ENCODE assay signal across 8 cellular contexts in genomic region chr11:62542750-62543567, GRCh38. TPM values are rescaled to one million over a fixed set of nuclear protein-coding genes. Genes with fewer than 3 reads are reported as not detected.
A peak's percentile ranks its signal among the peaks of the same experiment; 100 is the strongest.
DNase-seq lines count a peak whose midpoint lies in the region; ATAC-seq, FAIRE-seq and TF ChIP-seq lines count a peak whose summit lies in the region.

No MANE protein-coding gene starts in this region.

- peak; percentile 35 for ATAC-seq in HepG2
- ATAC-seq in HG03095 (IDR thresholded peaks at IDR 0.05; ENCODE audit: unreplicated experiment): no peak

- no TSS peak for BruUV-seq in HepG2 (replicated peaks; lab: Mats Ljungman, UMichigan)

- no peaks in the 10 kb centered on the region for H3K36me3 ChIP-seq in CD4-positive, alpha-beta memory T cell (ENCODE audit: insufficient read depth, low read length)
- H3K36me3 ChIP-seq in GM23248 (ENCODE audit: low read depth): no peaks in the 10 kb centered on the region
- peaks cover 2 to 4% of the 10 kb centered on the region in 2 experiments; a peak in 3 of 5 replicates for H3K36me3 ChIP-seq in HepG2 (replicated peaks in 1 of 2; ENCODE audit: control insufficient read depth in 1 of 2, insufficient read depth in 2 of 2, low read length in 2 of 2)

- H3K9me3 ChIP-seq in CD4-positive, alpha-beta memory T cell (ENCODE audit: control insufficient read depth in 1 of 2, low read length in 2 of 2): no peaks in the 10 kb centered on the region
- H3K9me3 ChIP-seq in GM23248 (ENCODE audit: low read depth) (no peaks in the 10 kb centered on the region), HepG2 (ENCODE audit: low read length) (no peaks in the 10 kb centered on the region)

- H3K4me3 ChIP-seq in CD4-positive, alpha-beta memory T cell (ENCODE audit: low read length in 2 of 2): peak overlapping the region; percentile 91 to 94
- peak overlapping the region; percentile 96 for H3K4me3 ChIP-seq in GM23248
- peak overlapping the region; percentile 33 to 93 (median 79) for H3K4me3 ChIP-seq in HepG2 (replicated peaks in 1 of 3; ENCODE audit: insufficient read depth in 1 of 3, low read depth in 2 of 3, low read length in 3 of 3)

- no peaks in the 10 kb centered on the region for H3K9me3 Mint-ChIP-seq in CD4-positive, alpha-beta memory T cell
- H3K9me3 Mint-ChIP-seq in activated CD4-positive, alpha-beta T cell treated with anti-CD3 and anti-CD28 coated beads, Interleukin-2, amount 10 ng/mL, durations not matched to agents 24 days and 14 days: no peaks in the 10 kb centered on the region
- H3K9me3 Mint-ChIP-seq in dendritic cell treated with granulocyte-macrophage colony-stimulating factor and Interleukin-4, amounts not matched to agents 40 ng/mL and 50 ng/mL, for 4 days: no peaks in the 10 kb centered on the region

- H3K4me1 Mint-ChIP-seq in CD4-positive, alpha-beta memory T cell: peaks cover 48 to 88% (median 63%) of the 10 kb centered on the region in 4 donors
- H3K4me1 Mint-ChIP-seq in activated CD4-positive, alpha-beta T cell treated with anti-CD3 and anti-CD28 coated beads, Interleukin-2, amount 10 ng/mL, durations not matched to agents 24 days and 14 days: peaks cover 68% of the 10 kb centered on the region
- peaks cover 70% of the 10 kb centered on the region for H3K4me1 Mint-ChIP-seq in dendritic cell treated with granulocyte-macrophage colony-stimulating factor and Interleukin-4, amounts not matched to agents 40 ng/mL and 50 ng/mL, for 4 days (ENCODE audit: low read depth)

- TF ChIP-seq RAD21 in HepG2 (CRISPR knock-in tag; IDR thresholded peaks at IDR 0.05): peak; percentile 98

- TF ChIP-seq EP300 in HepG2 (IDR thresholded peaks at IDR 0.05; ENCODE audit: low read depth in 2 of 2, low read length in 2 of 2) (no peak), HepG2 (CRISPR knock-in tag; IDR thresholded peaks at IDR 0.05; ENCODE audit: borderline replicate concordance) (no peak)

- CTCF ChIA-PET in CD4-positive, alpha-beta memory T cell (lab: Charles Lee; ENCODE audit: partially characterized antibody): interaction anchor here (0.6 to 13.4 kb wide), 36 partner anchors 9 to 307 kb away, joined by 3 to 450 read pairs (median 4); partner anchors contain the start of genes C11orf98, CSKMT, INTS5 and TUT1
- CTCF ChIA-PET in HepG2 (lab: Yijun Ruan, JAX; ENCODE audit: low intra/inter-chr PET ratio, low total read pairs): interaction anchor here (1.3 to 1.9 kb wide), 5 partner anchors 17 to 148 kb away, joined by 3 to 14 read pairs (median 5); no protein-coding TSS in a partner anchor

- no peaks in the 10 kb centered on the region for H3K27me3 Mint-ChIP-seq in CD4-positive, alpha-beta memory T cell
- peaks cover 5% of the 10 kb centered on the region for H3K27me3 Mint-ChIP-seq in activated CD4-positive, alpha-beta T cell treated with anti-CD3 and anti-CD28 coated beads, Interleukin-2, amount 10 ng/mL, durations not matched to agents 24 days and 14 days
- peaks cover 3% of the 10 kb centered on the region for H3K27me3 Mint-ChIP-seq in dendritic cell treated with granulocyte-macrophage colony-stimulating factor and Interleukin-4, amounts not matched to agents 40 ng/mL and 50 ng/mL, for 4 days

- H3K4me1 ChIP-seq in CD4-positive, alpha-beta memory T cell (ENCODE audit: insufficient read depth, low read length): peaks cover 77% of the 10 kb centered on the region
- H3K4me1 ChIP-seq in GM23248 (ENCODE audit: insufficient read depth) (peaks cover 46% of the 10 kb centered on the region), HepG2 (ENCODE audit: insufficient read depth, low read length) (peaks cover 60% of the 10 kb centered on the region)

- peak overlapping the region; percentile 94 to 99 (median 98) for H3K27ac Mint-ChIP-seq in CD4-positive, alpha-beta memory T cell
- peak overlapping the region; percentile 95 for H3K27ac Mint-ChIP-seq in activated CD4-positive, alpha-beta T cell treated with anti-CD3 and anti-CD28 coated beads, Interleukin-2, amount 10 ng/mL, durations not matched to agents 24 days and 14 days
- peak overlapping the region; percentile 95 for H3K27ac Mint-ChIP-seq in dendritic cell treated with granulocyte-macrophage colony-stimulating factor and Interleukin-4, amounts not matched to agents 40 ng/mL and 50 ng/mL, for 4 days

- peak; percentile 71 to 92 (median 71) for DNase-seq in CD4-positive, alpha-beta memory T cell
- peak; percentile 90 for DNase-seq in GM23248
- peak; percentile 22 for DNase-seq in NCI-H446 treated with DMSO at 0.1 percent for 48 hours (lab: John Stamatoyannopoulos, UW)
- peak; percentile 94 for DNase-seq in activated CD4-positive, alpha-beta T cell treated with anti-CD3 and anti-CD28 coated beads, Interleukin-2, amount 10 ng/mL, durations not matched to agents 24 days and 14 days
- no peak for DNase-seq in HepG2 (ENCODE audit: low spot score)
- peak; percentile 65 to 74 for DNase-seq in stimulated activated CD4-positive, alpha-beta T cell treated with anti-CD3 and anti-CD28 coated beads, Interleukin-4, amount 100 ng/mL, for 4 hours

- H3K9ac ChIP-seq in GM23248 (peak overlapping the region; percentile 92), HepG2 (ENCODE audit: insufficient read depth, low read depth, low read length) (peak overlapping the region; percentile 96)

- in situ Hi-C loops in GM23248 (cut with MboI): no loop called here
- in situ Hi-C loops in HepG2 (cut with HindIII; ENCODE audit: extremely low pct_ligation_motif_present, low pct_unique_long_range_greater_than_20kb): loop anchor here (5.0 kb wide), 1 partner anchor 36 kb away; no protein-coding TSS in a partner anchor

- peak overlapping the region; percentile 97 to 99 (median 98) for H3K4me3 Mint-ChIP-seq in CD4-positive, alpha-beta memory T cell
- peak overlapping the region; percentile 99 for H3K4me3 Mint-ChIP-seq in activated CD4-positive, alpha-beta T cell treated with anti-CD3 and anti-CD28 coated beads, Interleukin-2, amount 10 ng/mL, durations not matched to agents 24 days and 14 days
- peak overlapping the region; percentile 97 for H3K4me3 Mint-ChIP-seq in dendritic cell treated with granulocyte-macrophage colony-stimulating factor and Interleukin-4, amounts not matched to agents 40 ng/mL and 50 ng/mL, for 4 days

- peaks cover 10 to 60% of the 10 kb centered on the region in 2 donors for H3K36me3 Mint-ChIP-seq in CD4-positive, alpha-beta memory T cell
- H3K36me3 Mint-ChIP-seq in activated CD4-positive, alpha-beta T cell treated with anti-CD3 and anti-CD28 coated beads, Interleukin-2, amount 10 ng/mL, durations not matched to agents 24 days and 14 days (ENCODE audit: low read depth): peaks cover 5% of the 10 kb centered on the region
- peaks cover 79% of the 10 kb centered on the region for H3K36me3 Mint-ChIP-seq in dendritic cell treated with granulocyte-macrophage colony-stimulating factor and Interleukin-4, amounts not matched to agents 40 ng/mL and 50 ng/mL, for 4 days (ENCODE audit: low read depth)

- no peak overlapping the region for H2AFZ ChIP-seq in GM23248
- H2AFZ ChIP-seq in HepG2 (ENCODE audit: low read length): no peak overlapping the region

- peaks cover 43% of the 10 kb centered on the region for H3F3A ChIP-seq in GM23248 (ENCODE audit: insufficient read depth)

- POLR2A ChIA-PET in CD4-positive, alpha-beta memory T cell (lab: Charles Lee; ENCODE audit: partially characterized antibody): interaction anchor here (0.6 to 16.0 kb wide), 19 partner anchors 13 to 339 kb away, joined by 3 to 751 read pairs (median 4); partner anchors contain the start of genes C11orf98, CSKMT, EEF1G and EML3
- POLR2A ChIA-PET in HepG2 (lab: Yijun Ruan, JAX): interaction anchor here (0.6 to 3.0 kb wide), 14 partner anchors 12 to 245 kb away, joined by 3 to 17 read pairs (median 4); partner anchors contain the start of genes C11orf98, CSKMT, EEF1G and HNRNPUL2

- TF ChIP-seq POLR2A in HepG2 (IDR thresholded peaks at IDR 0.05; ENCODE audit: insufficient read depth in 1 of 2, low read depth in 2 of 2, low read length in 2 of 2): 0 out of 4 replicates have a peak, but pooled peaks of 1 of the 2 experiments have one; percentile 11

- H3K27ac ChIP-seq in CD4-positive, alpha-beta memory T cell (ENCODE audit: low read depth, low read length): peak overlapping the region; percentile 97
- H3K27ac ChIP-seq in GM23248 (peak overlapping the region; percentile 81), HepG2 (ENCODE audit: extremely low read length, insufficient read depth, low read length) (peak overlapping the region; percentile 19)

- H3K4me2 ChIP-seq in GM23248 (ENCODE audit: unreplicated experiment): peak overlapping the region; percentile 86
- peak overlapping the region; percentile 84 for H3K4me2 ChIP-seq in HepG2 (ENCODE audit: low read depth, low read length)

- intact Hi-C loops in CD4-positive, alpha-beta memory T cell (cut with micrococcal nuclease): loop anchor here (1.0 kb wide), 3 partner anchors 46 to 149 kb away; no protein-coding TSS in a partner anchor
- intact Hi-C loops in activated CD4-positive, alpha-beta T cell treated with anti-CD3 and anti-CD28 coated beads, Interleukin-2, amount 10 ng/mL, durations not matched to agents 24 days and 14 days (cut with micrococcal nuclease): loop anchor here (1.0 to 5.0 kb wide), 4 partner anchors 17 to 571 kb away; no protein-coding TSS in a partner anchor
- intact Hi-C loops in dendritic cell treated with granulocyte-macrophage colony-stimulating factor and Interleukin-4, amounts not matched to agents 40 ng/mL and 50 ng/mL, for 4 days (cut with micrococcal nuclease): loop anchor here (5.0 kb wide), 3 partner anchors 46 to 146 kb away; no protein-coding TSS in a partner anchor
- intact Hi-C loops in HepG2 (cut with micrococcal nuclease; ENCODE audit: unreplicated experiment): loop anchor here (2.0 to 10.0 kb wide), 3 partner anchors 18 to 148 kb away; no protein-coding TSS in a partner anchor

- no peaks in the 10 kb centered on the region for H3K9me2 ChIP-seq in GM23248 (ENCODE audit: insufficient read depth)

- FAIRE-seq in HepG2 (lab: Jason Lieb, UNC): no peak

- no peaks in the 10 kb centered on the region for H3K27me3 ChIP-seq in CD4-positive, alpha-beta memory T cell (ENCODE audit: insufficient read depth, low read length)
- H3K27me3 ChIP-seq in GM23248 (replicated peaks; ENCODE audit: insufficient read depth) (no peaks in the 10 kb centered on the region), HepG2 (ENCODE audit: control insufficient read depth in 1 of 2, insufficient read depth in 2 of 2, low read length in 2 of 2) (no peaks in the 10 kb centered on the region)

- 1 to 3% methylated on average over 21 to 30 of the region's 30 CpGs for WGBS in GM23248 (ENCODE audit: low coverage in 1 of 2, low lambda C conversion rate in 2 of 2, missing lambda C conversion rate in 2 of 2), 2 experiments
- 22% methylated on average over 21 of the region's 30 CpGs for WGBS in HepG2 (ENCODE audit: low lambda C conversion rate)

- TF ChIP-seq CTCF in HepG2 (CRISPR knock-in tag; IDR thresholded peaks at IDR 0.05): peak; percentile 97

- H3K79me2 ChIP-seq in GM23248 (ENCODE audit: insufficient read depth): peaks cover 97% of the 10 kb centered on the region
- peaks cover 85% of the 10 kb centered on the region for H3K79me2 ChIP-seq in HepG2 (ENCODE audit: insufficient read depth, low read length)

- peaks cover 25% of the 10 kb centered on the region for H4K20me1 ChIP-seq in GM23248 (ENCODE audit: insufficient read depth)
- peaks cover 73% of the 10 kb centered on the region for H4K20me1 ChIP-seq in HepG2 (ENCODE audit: insufficient read depth, low read length)

RNA-seq across cellular contexts. Expression of gene AHNAK, which starts 3.6 kb away (rescaled TPM):
- 100 to 1,000 TPM; 559 to 573 TPM for total RNA-seq in CD4-positive, alpha-beta memory T cell
- polyA plus RNA-seq in CD4-positive, alpha-beta memory T cell: 100 to 1,000 TPM in 1 of 2 donors, 10 to 100 TPM in 1; 23.5 to 186 TPM
- total RNA-seq in GM23248 (2014; rRNA removed; shearing (Covaris generic)): 548 and 557 TPM in 2 replicates
- polyA plus RNA-seq in GM23248 (2016; fragmentation: Nextera tagmentation; extraction: Ambion mirVana) (163 and 167 TPM in 2 replicates), HepG2 (2011; rRNA removed) (22.8 and 23.4 TPM in 2 replicates)
- 88.8 and 91.5 TPM in 2 replicates for total RNA-seq in activated CD4-positive, alpha-beta T cell treated with anti-CD3 and anti-CD28 coated beads, Interleukin-2, amount 10 ng/mL, durations not matched to agents 24 days and 14 days
- total RNA-seq in HepG2 (2016; rRNA removed; fragmentation: Illumina TruSeq; extraction: Trizol): 25.0 and 40.6 TPM in 2 replicates
- total RNA-seq in HepG2 (2016; cell fraction: cytosol; rRNA removed; fragmentation: Illumina TruSeq; extraction: Trizol; ENCODE audit: low read depth): 2.9 and 3.7 TPM in 2 replicates
- total RNA-seq in HepG2 (2016; cell fraction: insoluble cytoplasmic fraction; rRNA removed; fragmentation: Illumina TruSeq; extraction: Trizol): 23.2 and 34.7 TPM in 2 replicates
- total RNA-seq in HepG2 (2016; cell fraction: membrane; rRNA removed; fragmentation: Illumina TruSeq; extraction: Trizol): 6.6 and 7.4 TPM in 2 replicates
- total RNA-seq in HepG2 (2016; cell fraction: nucleus; rRNA removed; fragmentation: Illumina TruSeq; extraction: Trizol): 76.4 and 80.4 TPM in 2 replicates
- 14.7 and 20.1 TPM in 2 replicates for polyA plus RNA-seq in HepG2 (2011; cell fraction: cytosol; rRNA removed)
- polyA plus RNA-seq in HepG2 (2011; cell fraction: nucleus; rRNA removed): 57.1 and 57.5 TPM in 2 replicates
- polyA plus RNA-seq in HepG2 (2012): 55.5 and 61.9 TPM in 2 replicates
- polyA plus RNA-seq in HepG2 (2016; cell fraction: cytosol; fragmentation: Illumina TruSeq; extraction: Trizol; ENCODE audit: low read depth): 0.98 and 1.1 TPM in 2 replicates
- polyA plus RNA-seq in HepG2 (2016; cell fraction: insoluble cytoplasmic fraction; fragmentation: Illumina TruSeq; extraction: Trizol; ENCODE audit: low read depth): 11.6 and 12.9 TPM in 2 replicates
- 2.0 and 2.1 TPM in 2 replicates for polyA plus RNA-seq in HepG2 (2016; cell fraction: membrane; fragmentation: Illumina TruSeq; extraction: Trizol; ENCODE audit: low read depth)
- 33.5 and 38.4 TPM in 2 replicates for polyA plus RNA-seq in HepG2 (2016; cell fraction: nucleus; fragmentation: Illumina TruSeq; extraction: Trizol; ENCODE audit: insufficient read depth, low read depth)
- polyA minus RNA-seq in HepG2 (2011; rRNA and poly(A)+ RNA removed; ENCODE audit: low replicate concordance): 99.6 and 234 TPM in 2 replicates
- 122 and 157 TPM in 2 replicates for polyA minus RNA-seq in HepG2 (2011; cell fraction: cytosol; rRNA and poly(A)+ RNA removed)
- polyA minus RNA-seq in HepG2 (2011; cell fraction: nucleus; rRNA and poly(A)+ RNA removed): 192 and 213 TPM in 2 replicates

RNA-seq across cellular contexts. Expression of gene EEF1G, which starts 30.7 kb away (rescaled TPM):
- 1,000 to 10,000 TPM; 1,815 to 1,855 TPM for total RNA-seq in CD4-positive, alpha-beta memory T cell
- polyA plus RNA-seq in CD4-positive, alpha-beta memory T cell: 1,000 to 10,000 TPM; 1,453 to 1,910 TPM
- total RNA-seq in GM23248 (2014; rRNA removed; shearing (Covaris generic)): 1,322 and 1,677 TPM in 2 replicates
- 533 and 544 TPM in 2 replicates for polyA plus RNA-seq in GM23248 (2016; fragmentation: Nextera tagmentation; extraction: Ambion mirVana)
- 1,271 and 1,309 TPM in 2 replicates for total RNA-seq in activated CD4-positive, alpha-beta T cell treated with anti-CD3 and anti-CD28 coated beads, Interleukin-2, amount 10 ng/mL, durations not matched to agents 24 days and 14 days
- 1,787 and 2,092 TPM in 2 replicates for total RNA-seq in HepG2 (2016; rRNA removed; fragmentation: Illumina TruSeq; extraction: Trizol)
- 2,019 and 2,497 TPM in 2 replicates for total RNA-seq in HepG2 (2016; cell fraction: cytosol; rRNA removed; fragmentation: Illumina TruSeq; extraction: Trizol; ENCODE audit: low read depth)
- 1,856 and 2,038 TPM in 2 replicates for total RNA-seq in HepG2 (2016; cell fraction: insoluble cytoplasmic fraction; rRNA removed; fragmentation: Illumina TruSeq; extraction: Trizol)
- total RNA-seq in HepG2 (2016; cell fraction: membrane; rRNA removed; fragmentation: Illumina TruSeq; extraction: Trizol): 4,333 and 4,899 TPM in 2 replicates
- 776 and 846 TPM in 2 replicates for total RNA-seq in HepG2 (2016; cell fraction: nucleus; rRNA removed; fragmentation: Illumina TruSeq; extraction: Trizol)
- polyA plus RNA-seq in HepG2 (2011; rRNA removed): 1,819 and 2,144 TPM in 2 replicates
- 2,392 and 2,528 TPM in 2 replicates for polyA plus RNA-seq in HepG2 (2011; cell fraction: cytosol; rRNA removed)
- polyA plus RNA-seq in HepG2 (2011; cell fraction: nucleus; rRNA removed): 525 and 588 TPM in 2 replicates
- polyA plus RNA-seq in HepG2 (2012): 1,720 and 1,805 TPM in 2 replicates
- polyA plus RNA-seq in HepG2 (2016; cell fraction: cytosol; fragmentation: Illumina TruSeq; extraction: Trizol; ENCODE audit: low read depth): 2,631 and 2,980 TPM in 2 replicates
- 2,163 and 2,164 TPM in 2 replicates for polyA plus RNA-seq in HepG2 (2016; cell fraction: insoluble cytoplasmic fraction; fragmentation: Illumina TruSeq; extraction: Trizol; ENCODE audit: low read depth)
- 4,391 and 4,816 TPM in 2 replicates for polyA plus RNA-seq in HepG2 (2016; cell fraction: membrane; fragmentation: Illumina TruSeq; extraction: Trizol; ENCODE audit: low read depth)
- 1,221 and 1,290 TPM in 2 replicates for polyA plus RNA-seq in HepG2 (2016; cell fraction: nucleus; fragmentation: Illumina TruSeq; extraction: Trizol; ENCODE audit: insufficient read depth, low read depth)
- polyA minus RNA-seq in HepG2 (2011; rRNA and poly(A)+ RNA removed; ENCODE audit: low replicate concordance): 1,467 and 2,851 TPM in 2 replicates
- polyA minus RNA-seq in HepG2 (2011; cell fraction: cytosol; rRNA and poly(A)+ RNA removed): 835 and 903 TPM in 2 replicates
- polyA minus RNA-seq in HepG2 (2011; cell fraction: nucleus; rRNA and poly(A)+ RNA removed): 177 and 251 TPM in 2 replicates

RNA-seq across cellular contexts. Expression of gene TUT1, which starts 48.4 kb away (rescaled TPM):
- 10 to 100 TPM; 37.7 to 38.1 TPM for total RNA-seq in CD4-positive, alpha-beta memory T cell
- 10 to 100 TPM; 14.6 to 19.7 TPM for polyA plus RNA-seq in CD4-positive, alpha-beta memory T cell
- 6.1 and 7.7 TPM in 2 replicates for total RNA-seq in GM23248 (2014; rRNA removed; shearing (Covaris generic))
- 11.1 and 12.1 TPM in 2 replicates for polyA plus RNA-seq in GM23248 (2016; fragmentation: Nextera tagmentation; extraction: Ambion mirVana)
- total RNA-seq in activated CD4-positive, alpha-beta T cell treated with anti-CD3 and anti-CD28 coated beads, Interleukin-2, amount 10 ng/mL, durations not matched to agents 24 days and 14 days: 45.3 and 50.9 TPM in 2 replicates
- 8.5 and 9.7 TPM in 2 replicates for total RNA-seq in HepG2 (2016; rRNA removed; fragmentation: Illumina TruSeq; extraction: Trizol)
- total RNA-seq in HepG2 (2016; cell fraction: cytosol; rRNA removed; fragmentation: Illumina TruSeq; extraction: Trizol; ENCODE audit: low read depth): 2.2 and 4.6 TPM in 2 replicates
- 6.9 and 10.1 TPM in 2 replicates for total RNA-seq in HepG2 (2016; cell fraction: insoluble cytoplasmic fraction; rRNA removed; fragmentation: Illumina TruSeq; extraction: Trizol)
- total RNA-seq in HepG2 (2016; cell fraction: membrane; rRNA removed; fragmentation: Illumina TruSeq; extraction: Trizol): 3.7 and 6.0 TPM in 2 replicates
- 8.1 and 9.3 TPM in 2 replicates for total RNA-seq in HepG2 (2016; cell fraction: nucleus; rRNA removed; fragmentation: Illumina TruSeq; extraction: Trizol)
- 14.3 and 17.5 TPM in 2 replicates for polyA plus RNA-seq in HepG2 (2011; rRNA removed)
- polyA plus RNA-seq in HepG2 (2011; cell fraction: cytosol; rRNA removed): 6.3 and 8.4 TPM in 2 replicates
- 43.5 and 52.1 TPM in 2 replicates for polyA plus RNA-seq in HepG2 (2011; cell fraction: nucleus; rRNA removed)
- polyA plus RNA-seq in HepG2 (2012): 13.1 and 14.1 TPM in 2 replicates
- polyA plus RNA-seq in HepG2 (2016; cell fraction: cytosol; fragmentation: Illumina TruSeq; extraction: Trizol; ENCODE audit: low read depth): 2.4 and 2.7 TPM in 2 replicates
- polyA plus RNA-seq in HepG2 (2016; cell fraction: insoluble cytoplasmic fraction; fragmentation: Illumina TruSeq; extraction: Trizol; ENCODE audit: low read depth): 7.0 and 9.3 TPM in 2 replicates
- polyA plus RNA-seq in HepG2 (2016; cell fraction: membrane; fragmentation: Illumina TruSeq; extraction: Trizol; ENCODE audit: low read depth): 3.7 and 4.0 TPM in 2 replicates
- 25.7 TPM in 2 replicates for polyA plus RNA-seq in HepG2 (2016; cell fraction: nucleus; fragmentation: Illumina TruSeq; extraction: Trizol; ENCODE audit: insufficient read depth, low read depth)
- polyA minus RNA-seq in HepG2 (2011; rRNA and poly(A)+ RNA removed; ENCODE audit: low replicate concordance): 12.6 and 15.7 TPM in 2 replicates
- 4.7 and 8.8 TPM in 2 replicates for polyA minus RNA-seq in HepG2 (2011; cell fraction: cytosol; rRNA and poly(A)+ RNA removed)
- polyA minus RNA-seq in HepG2 (2011; cell fraction: nucleus; rRNA and poly(A)+ RNA removed): 3.9 and 9.4 TPM in 2 replicates

RNA-seq across cellular contexts. Expression of gene MTA2, which starts 58.7 kb away (rescaled TPM):
- total RNA-seq in CD4-positive, alpha-beta memory T cell: 100 to 1,000 TPM; 207 to 210 TPM
- polyA plus RNA-seq in CD4-positive, alpha-beta memory T cell: 10 to 100 TPM; 16.6 to 36.4 TPM
- total RNA-seq in GM23248 (2014; rRNA removed; shearing (Covaris generic)): 98.8 and 114 TPM in 2 replicates
- polyA plus RNA-seq in GM23248 (2016; fragmentation: Nextera tagmentation; extraction: Ambion mirVana) (26.3 and 28.9 TPM in 2 replicates), HepG2 (2011; rRNA removed) (14.0 and 16.8 TPM in 2 replicates)
- 219 and 220 TPM in 2 replicates for total RNA-seq in activated CD4-positive, alpha-beta T cell treated with anti-CD3 and anti-CD28 coated beads, Interleukin-2, amount 10 ng/mL, durations not matched to agents 24 days and 14 days
- 58.1 and 70.0 TPM in 2 replicates for total RNA-seq in HepG2 (2016; rRNA removed; fragmentation: Illumina TruSeq; extraction: Trizol)
- total RNA-seq in HepG2 (2016; cell fraction: cytosol; rRNA removed; fragmentation: Illumina TruSeq; extraction: Trizol; ENCODE audit: low read depth): 7.1 and 9.5 TPM in 2 replicates
- total RNA-seq in HepG2 (2016; cell fraction: insoluble cytoplasmic fraction; rRNA removed; fragmentation: Illumina TruSeq; extraction: Trizol): 50.7 and 71.8 TPM in 2 replicates
- total RNA-seq in HepG2 (2016; cell fraction: membrane; rRNA removed; fragmentation: Illumina TruSeq; extraction: Trizol): 25.5 and 28.8 TPM in 2 replicates
- 47.0 and 57.9 TPM in 2 replicates for total RNA-seq in HepG2 (2016; cell fraction: nucleus; rRNA removed; fragmentation: Illumina TruSeq; extraction: Trizol)
- 9.2 and 10.6 TPM in 2 replicates for polyA plus RNA-seq in HepG2 (2011; cell fraction: cytosol; rRNA removed)
- 53.6 and 67.6 TPM in 2 replicates for polyA plus RNA-seq in HepG2 (2011; cell fraction: nucleus; rRNA removed)
- 30.7 and 30.9 TPM in 2 replicates for polyA plus RNA-seq in HepG2 (2012)
- polyA plus RNA-seq in HepG2 (2016; cell fraction: cytosol; fragmentation: Illumina TruSeq; extraction: Trizol; ENCODE audit: low read depth): 4.0 and 4.5 TPM in 2 replicates
- polyA plus RNA-seq in HepG2 (2016; cell fraction: insoluble cytoplasmic fraction; fragmentation: Illumina TruSeq; extraction: Trizol; ENCODE audit: low read depth): 47.2 and 53.8 TPM in 2 replicates
- polyA plus RNA-seq in HepG2 (2016; cell fraction: membrane; fragmentation: Illumina TruSeq; extraction: Trizol; ENCODE audit: low read depth): 12.6 and 14.0 TPM in 2 replicates
- polyA plus RNA-seq in HepG2 (2016; cell fraction: nucleus; fragmentation: Illumina TruSeq; extraction: Trizol; ENCODE audit: insufficient read depth, low read depth): 121 and 126 TPM in 2 replicates
- polyA minus RNA-seq in HepG2 (2011; rRNA and poly(A)+ RNA removed; ENCODE audit: low replicate concordance): 21.5 and 102 TPM in 2 replicates
- 11.9 and 14.7 TPM in 2 replicates for polyA minus RNA-seq in HepG2 (2011; cell fraction: cytosol; rRNA and poly(A)+ RNA removed)
- polyA minus RNA-seq in HepG2 (2011; cell fraction: nucleus; rRNA and poly(A)+ RNA removed): 37.2 and 50.7 TPM in 2 replicates

Comparison
In these comparisons a context has a peak if more than half of its experiments do, and no peak if none do; other contexts are left out.
1. H3K27ac ChIP-seq: peak in every context shown above with its lines; median percentile 97 in CD4-positive, alpha-beta memory T cell; 81 in GM23248; 19 in HepG2.